Comparison of ENCODE assay signal across 8 cellular contexts in the genomic region with DNA sequence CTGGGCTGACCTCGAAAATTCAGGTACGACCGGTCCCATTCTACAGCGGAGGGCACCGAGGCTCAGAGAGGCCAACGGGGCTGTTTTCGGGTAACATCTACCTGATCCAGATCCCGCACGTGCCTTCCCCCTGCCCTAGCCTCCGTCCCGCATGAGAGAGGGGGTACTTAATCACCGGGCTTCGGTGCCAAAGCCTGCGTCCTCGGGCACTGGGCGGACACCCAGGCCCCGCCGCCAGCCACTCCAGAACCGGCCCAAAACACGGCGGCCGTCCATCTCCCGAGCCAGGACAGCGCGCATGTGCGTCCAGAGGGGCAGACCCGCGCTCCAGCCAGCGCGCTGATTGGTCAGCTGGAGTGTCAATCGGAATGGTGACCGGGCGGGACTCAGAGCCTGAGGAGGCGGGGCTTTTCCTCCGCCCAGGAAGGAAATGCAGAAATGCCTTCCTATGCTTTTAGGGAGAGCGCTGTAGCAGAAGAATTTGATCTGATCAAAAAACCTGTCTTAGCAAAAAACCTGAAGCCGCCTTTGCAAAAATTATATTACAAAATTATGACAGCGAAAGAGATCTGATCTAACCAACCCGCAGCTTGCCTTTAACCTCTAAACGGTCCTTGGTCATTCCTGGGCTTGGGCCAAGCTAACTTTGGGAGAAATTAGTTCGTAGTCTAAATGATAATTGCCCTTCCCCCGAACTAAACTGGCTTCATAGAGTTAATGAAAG. TPM values are rescaled to one million over a fixed set of nuclear protein-coding genes. Genes with fewer than 3 reads are reported as not detected.
A peak's percentile ranks its signal among the peaks of the same experiment; 100 is the strongest.
DNase-seq lines count a peak whose midpoint lies in the region; ATAC-seq lines count a peak whose summit lies in the region.

RPUSD3 (minus strand) TSS at position 294 of the 724 bp plus-strand sequence; CDS start at position 276, 18 bp downstream.

- no peak within 1 kb of the TSS for H4K8ac ChIP-seq in mesendoderm (ENCODE audit: low read depth, low read length)

- peaks cover 0 to 43% (median 0%) of the 10 kb centered on the region in 3 donors for H3K36me3 Mint-ChIP-seq in CD8-positive, alpha-beta memory T cell
- H3K36me3 Mint-ChIP-seq in activated CD8-positive, alpha-beta memory T cell treated with anti-CD3 and anti-CD28 coated beads, Interleukin-2, amount 10 ng/mL, durations not matched to agents 7 days and 5 days, result peaks cover 15% of the 10 kb centered on the region

- peaks cover 17 to 32% (median 29%) of the 10 kb centered on the region in 3 donors for H3K4me1 Mint-ChIP-seq in CD8-positive, alpha-beta memory T cell
- peaks cover 24% of the 10 kb centered on the region for H3K4me1 Mint-ChIP-seq in activated CD8-positive, alpha-beta memory T cell treated with anti-CD3 and anti-CD28 coated beads, Interleukin-2, amount 10 ng/mL, durations not matched to agents 7 days and 5 days

- no peaks in the 10 kb centered on the region for H3K9me3 ChIP-seq in CD8-positive, alpha-beta memory T cell (ENCODE audit: low read length)
- H3K9me3 ChIP-seq in NT2/D1 (ENCODE audit: insufficient read depth, low read length) (peaks cover 7% of the 10 kb centered on the region; the same call in 1 of the 2 replicates), endocrine pancreas (ENCODE audit: control insufficient read depth, low read length) (no peaks in the 10 kb centered on the region)

- H3K27me3 ChIP-seq in CD8-positive, alpha-beta memory T cell (ENCODE audit: insufficient read depth, low read length, poor library complexity, severe bottlenecking), result no peaks in the 10 kb centered on the region
- H3K27me3 ChIP-seq in NT2/D1 (ENCODE audit: insufficient read depth, insufficient read length) (no peaks in the 10 kb centered on the region), endocrine pancreas (ENCODE audit: control insufficient read depth, insufficient read depth, low read length) (no peaks in the 10 kb centered on the region), mesendoderm (ENCODE audit: insufficient read depth, low read length, poor library complexity) (no peaks in the 10 kb centered on the region)

- H3K4ac ChIP-seq in mesendoderm (ENCODE audit: low read depth, low read length), result no peak within 1 kb of the TSS

- POLR2A ChIA-PET in CD8-positive, alpha-beta memory T cell (lab: Charles Lee), result interaction anchor here (1.4 to 2.0 kb wide), 3 partner anchors 47 to 94 kb away, joined by 5 to 8 read pairs (median 6); partner anchors contain the start of genes JAGN1 and OGG1

- no peak within 1 kb of the TSS for H2AK5ac ChIP-seq in mesendoderm (ENCODE audit: low read length)

- H4K5ac ChIP-seq in mesendoderm (ENCODE audit: low read length), result peak within 1 kb of the TSS; percentile 95

- H3K79me1 ChIP-seq in mesendoderm (ENCODE audit: low read length), result no peaks in the 10 kb centered on the region

- peak within 1 kb of the TSS; percentile 35 for H3K18ac ChIP-seq in mesendoderm (ENCODE audit: low read length)

- DNase-seq in CD8-positive, alpha-beta memory T cell, result peak; percentile 92 to 97 (median 96)
- DNase-seq in HS-5 (ENCODE audit: low read depth) (peak; percentile 81), NT2/D1 (ENCODE audit: low read depth, low spot score) (peak; percentile 96), mesendoderm (peak; percentile 97)
- peak; percentile 97 for DNase-seq in activated CD8-positive, alpha-beta memory T cell treated with anti-CD3 and anti-CD28 coated beads, Interleukin-2, amount 10 ng/mL, durations not matched to agents 7 days and 5 days
- DNase-seq in stimulated activated CD8-positive, alpha-beta memory T cell treated with anti-CD3 and anti-CD28 coated beads, Interleukin-15, amount 100 ng/mL, for 1 hour (ENCODE audit: low read depth), result peak; percentile 95

- ATAC-seq in GM19467 (IDR thresholded peaks at IDR 0.05; ENCODE audit: unreplicated experiment), result peak; percentile 97
- peak; percentile 99 for ATAC-seq in activated CD8-positive, alpha-beta memory T cell treated with anti-CD3 and anti-CD28 coated beads, Interleukin-2, amount 10 ng/mL, durations not matched to agents 7 days and 5 days

- H3K23ac ChIP-seq in mesendoderm (ENCODE audit: low read length), result peak within 1 kb of the TSS; percentile 3

- H2BK5ac ChIP-seq in mesendoderm (ENCODE audit: low read length), result peak within 1 kb of the TSS; percentile 82

- H3K36me3 ChIP-seq in CD8-positive, alpha-beta memory T cell (ENCODE audit: insufficient read depth, low read length), result peaks cover 18% of the 10 kb centered on the region
- H3K36me3 ChIP-seq in NT2/D1 (ENCODE audit: insufficient read depth, insufficient read length, low read length), result peaks cover 33% of the 10 kb centered on the region
- no peaks in the 10 kb centered on the region for H3K36me3 ChIP-seq in endocrine pancreas (ENCODE audit: control insufficient read depth, insufficient read depth, low read length)
- no peaks in the 10 kb centered on the region for H3K36me3 ChIP-seq in mesendoderm (ENCODE audit: control insufficient read depth, insufficient read depth, low read length)

- H3K79me2 ChIP-seq in mesendoderm (ENCODE audit: control insufficient read depth, insufficient read depth, low read length), result no peaks in the 10 kb centered on the region

- peaks cover 0 to 2% of the 10 kb centered on the region in 2 donors for H3K27me3 Mint-ChIP-seq in CD8-positive, alpha-beta memory T cell
- H3K27me3 Mint-ChIP-seq in activated CD8-positive, alpha-beta memory T cell treated with anti-CD3 and anti-CD28 coated beads, Interleukin-2, amount 10 ng/mL, durations not matched to agents 7 days and 5 days, result no peaks in the 10 kb centered on the region

- H2BK15ac ChIP-seq in mesendoderm (replicated peaks; ENCODE audit: low read depth), result no peak within 1 kb of the TSS

- CTCF ChIA-PET in CD8-positive, alpha-beta memory T cell (lab: Charles Lee), result interaction anchor here (1.0 to 3.3 kb wide), 4 partner anchors 11 to 89 kb away, joined by 3 to 15 read pairs (median 4); no protein-coding TSS in a partner anchor
- CTCF ChIA-PET in activated CD8-positive, alpha-beta memory T cell treated with anti-CD3 and anti-CD28 coated beads, Interleukin-2, amount 10 ng/mL, durations not matched to agents 7 days and 5 days (lab: Charles Lee), result interaction anchor here (0.9 to 4.4 kb wide), 7 partner anchors 9 to 106 kb away, joined by 3 to 27 read pairs (median 3); partner anchors contain the start of gene CRELD1

- H3K27ac Mint-ChIP-seq in CD8-positive, alpha-beta memory T cell, result peak within 1 kb of the TSS; percentile 81 to 97 (median 92)
- H3K27ac Mint-ChIP-seq in activated CD8-positive, alpha-beta memory T cell treated with anti-CD3 and anti-CD28 coated beads, Interleukin-2, amount 10 ng/mL, durations not matched to agents 7 days and 5 days, result peak within 1 kb of the TSS; percentile 90

- H3K9ac ChIP-seq in NT2/D1 (ENCODE audit: insufficient read length, low read depth) (peak within 1 kb of the TSS; percentile 99), endocrine pancreas (ENCODE audit: control insufficient read depth, insufficient read depth, low read length) (peak within 1 kb of the TSS; percentile 56), mesendoderm (ENCODE audit: low read length) (peak within 1 kb of the TSS; percentile 96)

- H3K9me3 Mint-ChIP-seq in CD8-positive, alpha-beta memory T cell, result no peaks in the 10 kb centered on the region
- H3K9me3 Mint-ChIP-seq in activated CD8-positive, alpha-beta memory T cell treated with anti-CD3 and anti-CD28 coated beads, Interleukin-2, amount 10 ng/mL, durations not matched to agents 7 days and 5 days (ENCODE audit: low read depth), result no peaks in the 10 kb centered on the region

- H3K27ac ChIP-seq in CD8-positive, alpha-beta memory T cell (ENCODE audit: low read depth, low read length), result peak within 1 kb of the TSS; percentile 79
- peak within 1 kb of the TSS; percentile 65 for H3K27ac ChIP-seq in mesendoderm (ENCODE audit: low read depth, low read length)

- H3K4me1 ChIP-seq in CD8-positive, alpha-beta memory T cell (ENCODE audit: insufficient read depth, low read length), result peaks cover 19% of the 10 kb centered on the region
- peaks cover 4% of the 10 kb centered on the region for H3K4me1 ChIP-seq in NT2/D1 (ENCODE audit: insufficient read depth, insufficient read length)
- no peaks in the 10 kb centered on the region for H3K4me1 ChIP-seq in endocrine pancreas (ENCODE audit: control insufficient read depth, insufficient read depth, low read length)
- H3K4me1 ChIP-seq in mesendoderm (ENCODE audit: control insufficient read depth, low read depth, low read length), result peaks cover 2% of the 10 kb centered on the region

- peak within 1 kb of the TSS; percentile 84 for H3K4me2 ChIP-seq in mesendoderm (ENCODE audit: low read length)

- peak within 1 kb of the TSS; percentile 92 for H3K4me3 ChIP-seq in CD8-positive, alpha-beta memory T cell (ENCODE audit: low read length)
- H3K4me3 ChIP-seq in NT2/D1 (ENCODE audit: insufficient read length, low read depth), result peak within 1 kb of the TSS; percentile 98
- H3K4me3 ChIP-seq in endocrine pancreas (ENCODE audit: control insufficient read depth, insufficient read depth, low read length), result peak within 1 kb of the TSS; percentile 57
- peak within 1 kb of the TSS; percentile 94 for H3K4me3 ChIP-seq in mesendoderm (ENCODE audit: low read length)

- H3K56ac ChIP-seq in mesendoderm (ENCODE audit: low read length), result peak within 1 kb of the TSS; percentile 99

- no CpG with 5 or more reads among the region's 42 CpGs for WGBS in mesendoderm (ENCODE audit: extremely low coverage, insufficient coverage, low lambda C conversion rate)

- peak within 1 kb of the TSS; percentile 95 to 99 (median 98) for H3K4me3 Mint-ChIP-seq in CD8-positive, alpha-beta memory T cell
- H3K4me3 Mint-ChIP-seq in activated CD8-positive, alpha-beta memory T cell treated with anti-CD3 and anti-CD28 coated beads, Interleukin-2, amount 10 ng/mL, durations not matched to agents 7 days and 5 days, result peak within 1 kb of the TSS; percentile 98

- no peak within 1 kb of the TSS for H2BK120ac ChIP-seq in mesendoderm (ENCODE audit: low read depth, low read length)

RNA-seq across cellular contexts. Expression of gene RPUSD3, which starts in this region (rescaled TPM):
- total RNA-seq in CD8-positive, alpha-beta memory T cell, result 10 to 100 TPM; 74.3 to 77.6 TPM
- polyA plus RNA-seq in CD8-positive, alpha-beta memory T cell, result 51.8 TPM
- 10 to 100 TPM; 61.7 to 77.6 TPM for total RNA-seq in activated CD8-positive, alpha-beta memory T cell treated with anti-CD3 and anti-CD28 coated beads, Interleukin-2, amount 10 ng/mL, durations not matched to agents 7 days and 5 days
- 52.4 TPM for polyA plus RNA-seq in mesendoderm (2013, experiment 1 of 2)
- 54.4 TPM for polyA plus RNA-seq in mesendoderm (2013, experiment 2 of 2)

Comparison
In these comparisons a context has a peak if more than half of its experiments do, and no peak if none do; other contexts are left out.
1. Peak in every context shown above with its lines: DNase-seq, ATAC-seq, H3K4me3 ChIP-seq and H3K27ac ChIP-seq.